28 cellular contexts compared by ENCODE assay signal in the genomic region with DNA sequence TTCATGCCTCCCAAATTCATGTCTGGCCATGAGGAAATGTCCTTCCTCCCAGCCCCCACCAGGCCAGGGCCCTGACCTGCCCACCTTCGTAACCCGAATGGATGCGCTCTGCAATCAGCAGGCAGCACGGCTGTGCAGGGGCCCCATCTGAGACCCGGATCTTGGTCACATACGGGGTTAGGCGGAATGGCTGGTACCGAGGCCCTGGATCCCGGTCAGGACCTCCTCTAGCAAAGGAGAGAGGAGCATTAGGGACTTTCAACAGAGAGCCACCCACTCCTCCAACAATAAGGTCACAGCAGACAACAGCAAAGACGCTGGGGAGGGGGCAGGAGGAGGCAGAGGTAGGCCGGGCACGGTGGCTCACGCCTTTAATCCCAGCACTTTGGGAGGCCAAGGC. TPM values are rescaled to one million over a fixed set of nuclear protein-coding genes. Genes with fewer than 3 reads are reported as not detected.
DNase-seq lines count a peak whose midpoint lies in the region; ATAC-seq and TF ChIP-seq lines count a peak whose summit lies in the region.
"Had no signal": no experiment of that assay in that cellular context is flagged by ENCODE, and none has a peak within 500 bp of the region (broad histone marks: within the 10 kb centered on the region; RNA-seq: fewer than 3 reads in every experiment).

No MANE protein-coding gene starts in this region.

- H4K20me1 ChIP-seq in neural progenitor cell (ENCODE audit: low read depth): peaks cover 18% of the 10 kb centered on the region

- TF ChIP-seq EP300 in transverse colon (IDR thresholded peaks at IDR 0.05; ENCODE audit: low read depth): no peak

- DNase-seq in activated CD4-positive, alpha-beta T cell treated with anti-CD3 and anti-CD28 coated beads, Interleukin-2, amount 10 ng/mL, durations not matched to agents 24 days and 14 days: peak; percentile 58
- no peak for DNase-seq in activated CD4-positive, alpha-beta T cell treated with anti-CD3 and anti-CD28 coated beads for 4 hours
- DNase-seq in chondrocyte (ENCODE audit: low spot score) (no peak), neural progenitor cell (ENCODE audit: low spot score) (no peak), transverse colon (no peak), NCI-H446 (lab: John Stamatoyannopoulos, UW) (no peak), immature natural killer cell (no peak)
- DNase-seq: activated B cell treated with CpG ODN at 0.5 μM for 24 hours; activated CD4-positive, alpha-beta memory T cell treated with anti-CD3 and anti-CD28 coated beads, Interleukin-2, amount 10 ng/mL, durations not matched to agents 7 days and 5 days; activated gamma-delta T cell treated with Interleukin-2 at 50 U/mL for 16 hours; amniotic stem cell; DND-41; KBM-7; NCI-H187; NCI-H69; nucleus accumbens; stimulated activated CD4-positive, alpha-beta T cell treated with anti-CD3 and anti-CD28 coated beads, Interleukin-15, amount 100 ng/mL, for 24 hours; stimulated activated CD8-positive, alpha-beta memory T cell treated with anti-CD3 and anti-CD28 coated beads, Interleukin-4, amount 100 ng/mL, for 48 hours; T1000 had no signal

- no peak for ATAC-seq in GM21825 (IDR thresholded peaks at IDR 0.05; ENCODE audit: unreplicated experiment)
- ATAC-seq: heart left ventricle, right lobe of liver had no signal

- H3K27me3 ChIP-seq in neural progenitor cell (no peaks in the 10 kb centered on the region), transverse colon (no peaks in the 10 kb centered on the region)
- H3K27me3 ChIP-seq: heart left ventricle, right lobe of liver had no signal

- WGBS in transverse colon (ENCODE audit: low coverage in 1 of 2), 2 donors: 90% methylated on average over 2 to 13 of the region's 13 CpGs

- no peak overlapping the region for H2AFZ ChIP-seq in neural progenitor cell (replicated peaks)

- H3K4me3 ChIP-seq in neural progenitor cell (no peak overlapping the region), transverse colon (no peak overlapping the region)
- H3K4me3 ChIP-seq: heart left ventricle, right lobe of liver had no signal

- no peaks in the 10 kb centered on the region for H3K79me2 ChIP-seq in neural progenitor cell (ENCODE audit: low read depth)

- TF ChIP-seq CTCF in chondrocyte (IDR thresholded peaks at IDR 0.05) (no peak), neural progenitor cell (IDR thresholded peaks at IDR 0.05) (no peak), transverse colon (IDR thresholded peaks at IDR 0.05) (no peak)

- TF ChIP-seq POLR2A in transverse colon (IDR thresholded peaks at IDR 0.05): no peak

- intact Hi-C loops in activated CD4-positive, alpha-beta T cell treated with anti-CD3 and anti-CD28 coated beads, Interleukin-2, amount 10 ng/mL, durations not matched to agents 24 days and 14 days (cut with micrococcal nuclease): no loop called here
- intact Hi-C loops in transverse colon (cut with DNase I; ENCODE audit: low total_unique reads): no loop called here

- H3K4me1 ChIP-seq in neural progenitor cell (peaks cover 4% of the 10 kb centered on the region), transverse colon (peaks cover 10 to 32% (median 27%) of the 10 kb centered on the region in 4 donors)

- peaks cover 49% of the 10 kb centered on the region for H3K36me3 Mint-ChIP-seq in activated CD4-positive, alpha-beta T cell treated with anti-CD3 and anti-CD28 coated beads, Interleukin-2, amount 10 ng/mL, durations not matched to agents 24 days and 14 days (ENCODE audit: low read depth)
- H3K36me3 Mint-ChIP-seq in chondrocyte (ENCODE audit: low read depth) (peaks cover 38% of the 10 kb centered on the region), neural progenitor cell (peaks cover 14% of the 10 kb centered on the region), immature natural killer cell (peaks cover 4 to 31% (median 12%) of the 10 kb centered on the region in 3 donors)

- H3K9ac ChIP-seq in neural progenitor cell: no peak overlapping the region

- peak overlapping the region; percentile 20 for H3K27ac Mint-ChIP-seq in activated CD4-positive, alpha-beta T cell treated with anti-CD3 and anti-CD28 coated beads, Interleukin-2, amount 10 ng/mL, durations not matched to agents 24 days and 14 days
- H3K27ac Mint-ChIP-seq in chondrocyte (ENCODE audit: unreplicated experiment) (peak overlapping the region; percentile 27), neural progenitor cell (no peak overlapping the region), immature natural killer cell (peak overlapping the region in 2 of 6 donors; percentile 30 to 57)
- H3K27ac Mint-ChIP-seq: activated B cell treated with CpG ODN at 0.5 μM for 24 hours; activated CD4-positive, alpha-beta memory T cell treated with anti-CD3 and anti-CD28 coated beads, Interleukin-2, amount 10 ng/mL, durations not matched to agents 7 days and 5 days had no signal

- in situ Hi-C loops in transverse colon (cut with MboI; ENCODE audit: low pct_ligation_motif_present in 1 of 4, low pct_unique_long_range_greater_than_20kb in 1 of 4, low sequenced_read_pairs in 3 of 4): loop anchor here in 1 of 4 donors (25.0 kb wide), 1 partner anchor 911 kb away; a partner anchor contains a TSS

- no peak overlapping the region for H3K4me3 Mint-ChIP-seq in activated CD4-positive, alpha-beta T cell treated with anti-CD3 and anti-CD28 coated beads, Interleukin-2, amount 10 ng/mL, durations not matched to agents 24 days and 14 days
- H3K4me3 Mint-ChIP-seq in chondrocyte (ENCODE audit: unreplicated experiment): no peak overlapping the region
- H3K4me3 Mint-ChIP-seq in neural progenitor cell: peak overlapping the region; percentile 41
- H3K4me3 Mint-ChIP-seq in immature natural killer cell: peak overlapping the region in 1 of 5 donors; percentile 13
- H3K4me3 Mint-ChIP-seq: activated B cell treated with CpG ODN at 0.5 μM for 24 hours; activated CD4-positive, alpha-beta memory T cell treated with anti-CD3 and anti-CD28 coated beads, Interleukin-2, amount 10 ng/mL, durations not matched to agents 7 days and 5 days had no signal

- peaks cover 24% of the 10 kb centered on the region for H3K4me1 Mint-ChIP-seq in activated CD4-positive, alpha-beta T cell treated with anti-CD3 and anti-CD28 coated beads, Interleukin-2, amount 10 ng/mL, durations not matched to agents 24 days and 14 days
- H3K4me1 Mint-ChIP-seq in chondrocyte (ENCODE audit: low read depth) (peaks cover 28% of the 10 kb centered on the region), neural progenitor cell (peaks cover 15% of the 10 kb centered on the region), immature natural killer cell (peaks cover 9 to 39% of the 10 kb centered on the region in 2 donors)

- H3K36me3 ChIP-seq in neural progenitor cell (no peaks in the 10 kb centered on the region), transverse colon (peaks cover 0 to 70% (median 43%) of the 10 kb centered on the region in 4 donors)

- H3F3A ChIP-seq in neural progenitor cell (ENCODE audit: low read depth): peaks cover 16% of the 10 kb centered on the region

- H3K27ac ChIP-seq in neural progenitor cell: no peak overlapping the region
- H3K27ac ChIP-seq in transverse colon: peak overlapping the region; percentile 21 to 99 (median 51)
- H3K27ac ChIP-seq: 22Rv1, right lobe of liver had no signal

- no peaks in the 10 kb centered on the region for H3K27me3 Mint-ChIP-seq in activated CD4-positive, alpha-beta T cell treated with anti-CD3 and anti-CD28 coated beads, Interleukin-2, amount 10 ng/mL, durations not matched to agents 24 days and 14 days
- no peaks in the 10 kb centered on the region for H3K27me3 Mint-ChIP-seq in chondrocyte (ENCODE audit: low read depth)
- H3K27me3 Mint-ChIP-seq in neural progenitor cell (ENCODE audit: insufficient read depth, low read depth): peaks cover 12% of the 10 kb centered on the region
- H3K27me3 Mint-ChIP-seq in immature natural killer cell (ENCODE audit: low read depth in 3 of 3): peaks cover 55 to 66% (median 58%) of the 10 kb centered on the region in 3 donors
- H3K27me3 Mint-ChIP-seq: activated B cell treated with CpG ODN at 0.5 μM for 24 hours; activated CD4-positive, alpha-beta memory T cell treated with anti-CD3 and anti-CD28 coated beads, Interleukin-2, amount 10 ng/mL, durations not matched to agents 7 days and 5 days had no signal

- H3K9me3 ChIP-seq in neural progenitor cell (ENCODE audit: low read depth) (no peaks in the 10 kb centered on the region), transverse colon (no peaks in the 10 kb centered on the region)
- H3K9me3 ChIP-seq: heart left ventricle, right lobe of liver had no signal

- H3K4me2 ChIP-seq in neural progenitor cell: no peak overlapping the region

- no peaks in the 10 kb centered on the region for H3K9me3 Mint-ChIP-seq in activated CD4-positive, alpha-beta T cell treated with anti-CD3 and anti-CD28 coated beads, Interleukin-2, amount 10 ng/mL, durations not matched to agents 24 days and 14 days
- no peaks in the 10 kb centered on the region for H3K9me3 Mint-ChIP-seq in chondrocyte (ENCODE audit: low read depth)
- H3K9me3 Mint-ChIP-seq in neural progenitor cell: no peaks in the 10 kb centered on the region
- H3K9me3 Mint-ChIP-seq in immature natural killer cell: peaks cover 0 to 4% (median 0%) of the 10 kb centered on the region in 6 donors
- H3K9me3 Mint-ChIP-seq: activated B cell treated with CpG ODN at 0.5 μM for 24 hours; activated CD4-positive, alpha-beta memory T cell treated with anti-CD3 and anti-CD28 coated beads, Interleukin-2, amount 10 ng/mL, durations not matched to agents 7 days and 5 days had no signal

RNA-seq across cellular contexts. Expression of a gene that starts 3.6 kb away (rescaled TPM):
- total RNA-seq in activated CD4-positive, alpha-beta T cell treated with anti-CD3 and anti-CD28 coated beads, Interleukin-2, amount 10 ng/mL, durations not matched to agents 24 days and 14 days: 39.4 and 41.7 TPM in 2 replicates
- total RNA-seq in chondrocyte (68.0 to 87.6 TPM (median 75.9 TPM) in 3 replicates), neural progenitor cell (ENCODE audit: low replicate concordance) (3.2 and 11.4 TPM in 2 replicates), transverse colon (100 to 1,000 TPM in 2 of 4 donors, 10 to 100 TPM in 2; 55.9 to 211 (median 109) TPM)
- polyA plus RNA-seq in immature natural killer cell: 1 to 10 TPM; 3.5 to 8.5 (median 4.5) TPM

RNA-seq across cellular contexts. Expression of a gene that starts 14.2 kb away (rescaled TPM):
- total RNA-seq in activated CD4-positive, alpha-beta T cell treated with anti-CD3 and anti-CD28 coated beads, Interleukin-2, amount 10 ng/mL, durations not matched to agents 24 days and 14 days: 45.1 and 49.6 TPM in 2 replicates
- total RNA-seq in chondrocyte: 45.4 to 58.1 TPM (median 46.7 TPM) in 3 replicates
- total RNA-seq in neural progenitor cell (ENCODE audit: low replicate concordance): 9.4 and 11.7 TPM in 2 replicates
- 10 to 100 TPM; 20.9 to 49.4 (median 30.1) TPM for total RNA-seq in transverse colon
- 10 to 100 TPM; 33.6 to 93.6 (median 39.5) TPM for polyA plus RNA-seq in immature natural killer cell

RNA-seq across cellular contexts. Expression of a gene that starts 24.7 kb away (rescaled TPM):
- total RNA-seq in activated CD4-positive, alpha-beta T cell treated with anti-CD3 and anti-CD28 coated beads, Interleukin-2, amount 10 ng/mL, durations not matched to agents 24 days and 14 days: 1.5 and 2.1 TPM in 2 replicates
- total RNA-seq in chondrocyte: 0.51 to 1.5 TPM (median 0.70 TPM) in 3 replicates
- 2.0 TPM in 1 of 2 replicates, not detected in the other for total RNA-seq in neural progenitor cell (ENCODE audit: low replicate concordance)
- not detected for total RNA-seq in transverse colon
- polyA plus RNA-seq in immature natural killer cell: not detected
- total RNA-seq: lower leg skin, right lobe of liver, subcutaneous adipose tissue had no signal

RNA-seq across cellular contexts. Expression of a gene that starts 27.6 kb away (rescaled TPM):
- 20.9 and 21.4 TPM in 2 replicates for total RNA-seq in activated CD4-positive, alpha-beta T cell treated with anti-CD3 and anti-CD28 coated beads, Interleukin-2, amount 10 ng/mL, durations not matched to agents 24 days and 14 days
- total RNA-seq in chondrocyte (7.8 to 12.1 TPM (median 8.4 TPM) in 3 replicates), neural progenitor cell (ENCODE audit: low replicate concordance) (26.0 and 45.5 TPM in 2 replicates), transverse colon (10 to 100 TPM in 2 of 4 donors, 1 to 10 TPM in 2; 1.5 to 74.6 (median 18.3) TPM)
- 10 to 100 TPM; 53.3 to 69.3 (median 64.0) TPM for polyA plus RNA-seq in immature natural killer cell

RNA-seq across cellular contexts. Expression of a gene that starts 30.2 kb away (rescaled TPM):
- not detected in 2 replicates for total RNA-seq in activated CD4-positive, alpha-beta T cell treated with anti-CD3 and anti-CD28 coated beads, Interleukin-2, amount 10 ng/mL, durations not matched to agents 24 days and 14 days
- total RNA-seq in chondrocyte: 0.12 to 0.13 TPM (median 0.12 TPM) in 3 replicates
- total RNA-seq in neural progenitor cell (ENCODE audit: low replicate concordance): not detected in 2 replicates
- under 1 TPM in 1 of 4 donors, not detected in 3; 0.79 TPM for total RNA-seq in transverse colon
- polyA plus RNA-seq in immature natural killer cell: not detected
- total RNA-seq: activated B cell treated with CpG ODN at 0.5 μM for 24 hours; activated CD4-positive, alpha-beta memory T cell treated with anti-CD3 and anti-CD28 coated beads, Interleukin-2, amount 10 ng/mL, durations not matched to agents 7 days and 5 days; dermis microvascular lymphatic vessel endothelial cell; endothelial cell of umbilical vein; heart left ventricle; mucosa of gallbladder; right lobe of liver; subcutaneous adipose tissue had no signal
